In genomic region chr2:136407113-136407951, GRCh38 we compare ENCODE assay signal across 32 cellular contexts.
DNase-seq lines count a peak whose midpoint lies in the region; ATAC-seq, FAIRE-seq and TF ChIP-seq lines count a peak whose summit lies in the region.
"Had no signal": no experiment of that assay in that cellular context is flagged by ENCODE, and none has a peak within 500 bp of the region (broad histone marks: within the 10 kb centered on the region; RNA-seq: fewer than 3 reads in every experiment).

No MANE protein-coding gene starts in this region.

- H3K36me3 Mint-ChIP-seq in neural progenitor cell, result no peaks in the 10 kb centered on the region
- H3K36me3 Mint-ChIP-seq: activated naive CD8-positive, alpha-beta T cell; CD4-positive, alpha-beta memory T cell; naive B cell had no signal

- no peak overlapping the region for H3K27ac Mint-ChIP-seq in neural progenitor cell
- H3K27ac Mint-ChIP-seq: activated CD8-positive, alpha-beta T cell treated with anti-CD3 and anti-CD28 coated beads for 36 hours; activated naive CD8-positive, alpha-beta T cell; CD4-positive, alpha-beta memory T cell; H9; naive B cell; stimulated activated naive CD8-positive, alpha-beta T cell treated with anti-CD3 and anti-CD28 coated beads, Interleukin-15, amount 100 ng/mL, for 72 hours; T-helper 17 cell had no signal

- H3K9ac ChIP-seq in GM12878 (ENCODE audit: control insufficient read depth, insufficient read depth, low read length) (no peak overlapping the region), neural progenitor cell (no peak overlapping the region)

- TF ChIP-seq RAD21 in GM12878 (IDR thresholded peaks at IDR 0.05; ENCODE audit: insufficient read depth, low read depth, low read length), result no peak

- WGBS in GM12878 (ENCODE audit: insufficient coverage, insufficient replicate concordance, low lambda C conversion rate, missing lambda C conversion rate), result 8% methylated on average over 9 of the region's 9 CpGs

- H2AFZ ChIP-seq in GM12878 (ENCODE audit: control insufficient read depth, low read depth, low read length), result no peak overlapping the region
- peak overlapping the region; percentile 45 for H2AFZ ChIP-seq in neural progenitor cell (replicated peaks)

- CTCF ChIA-PET in GM12878 (lab: Yijun Ruan, JAX), result interaction anchor here (1.0 to 1.8 kb wide), 4 partner anchors 11 to 28 kb away, joined by 3 to 4 read pairs (median 4); no protein-coding TSS in a partner anchor

- peaks cover 3% of the 10 kb centered on the region for H3K4me1 Mint-ChIP-seq in neural progenitor cell
- H3K4me1 Mint-ChIP-seq: CD4-positive, alpha-beta memory T cell; T-helper 17 cell had no signal

- H4K20me1 ChIP-seq in GM12878 (ENCODE audit: control insufficient read depth, insufficient read depth) (no peaks in the 10 kb centered on the region), neural progenitor cell (ENCODE audit: low read depth) (no peaks in the 10 kb centered on the region)

- in situ Hi-C loops in GM12878 (cut with MboI), result no loop called here

- TF ChIP-seq POLR2A in GM12878 (IDR thresholded peaks at IDR 0.05; ENCODE audit: low read depth, low read length), result no peak

- no peak overlapping the region for H3K4me3 ChIP-seq in GM12878
- H3K4me3 ChIP-seq in neural progenitor cell, result no peak overlapping the region
- H3K4me3 ChIP-seq: skin epidermis, thyroid gland had no signal

- RAD21 ChIA-PET in GM12878 (lab: Charles Lee; ENCODE audit: unreplicated experiment), result interaction anchor here (0.5 to 1.9 kb wide), 4 partner anchors 11 to 582 kb away, joined by 3 to 6 read pairs (median 4); no protein-coding TSS in a partner anchor

- BruUV-seq in GM12878 (replicated peaks; lab: Mats Ljungman, UMichigan), result no TSS peak

- SMC1A ChIA-PET in GM12878 (lab: Charles Lee; ENCODE audit: uncharacterized antibody, unreplicated experiment), result interaction anchor here (1.1 to 1.6 kb wide), 2 partner anchors 17 to 24 kb away, joined by 4 to 7 read pairs; no protein-coding TSS in a partner anchor

- no peaks in the 10 kb centered on the region for H3K36me3 ChIP-seq in GM12878 (ENCODE audit: control insufficient read depth in 2 of 2, insufficient read depth in 2 of 2, low read length in 1 of 2)
- no peaks in the 10 kb centered on the region for H3K36me3 ChIP-seq in neural progenitor cell
- H3K36me3 ChIP-seq: thyroid gland had no signal

- H3K27me3 ChIP-seq in GM12878 (replicated peaks in 1 of 2; ENCODE audit: control insufficient read depth in 2 of 2, insufficient read depth in 2 of 2, low read length in 1 of 2), result peaks cover 2 to 9% of the 10 kb centered on the region in 2 experiments; a peak in 3 of 4 replicates
- H3K27me3 ChIP-seq in neural progenitor cell, result no peaks in the 10 kb centered on the region
- H3K27me3 ChIP-seq: thyroid gland had no signal

- ATAC-seq in GM12878 (peak; percentile 15), HG02623 (IDR thresholded peaks at IDR 0.05; ENCODE audit: unreplicated experiment) (no peak)
- ATAC-seq: left lobe of liver, SK-N-SH treated with all-trans-retinoic acid at 6 μM for 48 hours, T-helper 17 cell had no signal

- FAIRE-seq in GM12878 (lab: Jason Lieb, UNC), result no peak
- FAIRE-seq: endometrium had no signal

- no peaks in the 10 kb centered on the region for H3K9me3 Mint-ChIP-seq in neural progenitor cell
- H3K9me3 Mint-ChIP-seq: activated CD8-positive, alpha-beta T cell treated with anti-CD3 and anti-CD28 coated beads for 36 hours; CD4-positive, alpha-beta memory T cell; H9; naive B cell; stimulated activated naive CD8-positive, alpha-beta T cell treated with anti-CD3 and anti-CD28 coated beads, Interleukin-15, amount 100 ng/mL, for 72 hours had no signal

- H3K9me3 ChIP-seq in GM12878 (replicated peaks; ENCODE audit: control insufficient read depth, insufficient read depth, low read length), result no peaks in the 10 kb centered on the region
- H3K9me3 ChIP-seq in neural progenitor cell (ENCODE audit: low read depth), result no peaks in the 10 kb centered on the region
- H3K9me3 ChIP-seq: thyroid gland had no signal

- H3F3A ChIP-seq in neural progenitor cell (ENCODE audit: low read depth), result no peaks in the 10 kb centered on the region

- intact Hi-C loops in GM12878 (cut with micrococcal nuclease; ENCODE audit: unreplicated experiment), result no loop called here

- H3K27ac ChIP-seq in GM12878 (ENCODE audit: control insufficient read depth, insufficient read depth) (no peak overlapping the region), neural progenitor cell (no peak overlapping the region)
- H3K27ac ChIP-seq: thyroid gland had no signal

- H3K79me2 ChIP-seq in GM12878 (ENCODE audit: control insufficient read depth, insufficient read depth, low read length) (no peaks in the 10 kb centered on the region), neural progenitor cell (ENCODE audit: low read depth) (no peaks in the 10 kb centered on the region)

- H3K4me2 ChIP-seq in GM12878 (ENCODE audit: control insufficient read depth, insufficient read depth), result no peak overlapping the region
- H3K4me2 ChIP-seq in neural progenitor cell, result peak overlapping the region; percentile 18

- no peak overlapping the region for H3K4me3 Mint-ChIP-seq in neural progenitor cell
- H3K4me3 Mint-ChIP-seq: activated CD8-positive, alpha-beta T cell treated with anti-CD3 and anti-CD28 coated beads for 36 hours; activated naive CD8-positive, alpha-beta T cell; CD4-positive, alpha-beta memory T cell; H9; naive B cell; stimulated activated naive CD8-positive, alpha-beta T cell treated with anti-CD3 and anti-CD28 coated beads, Interleukin-15, amount 100 ng/mL, for 72 hours; T-helper 17 cell had no signal

- TF ChIP-seq EP300 in GM12878 (IDR thresholded peaks at IDR 0.05; ENCODE audit: borderline replicate concordance in 1 of 2, control insufficient read depth in 1 of 2, low read depth in 2 of 2, low read length in 2 of 2), result peak in 1 of 2 experiments; percentile 11; a peak in 1 of 4 replicates

- H3K27me3 Mint-ChIP-seq in neural progenitor cell (ENCODE audit: insufficient read depth, low read depth), result peaks cover 2% of the 10 kb centered on the region

- DNase-seq in NCI-H2107 treated with DMSO at 0.1 percent for 48 hours (lab: John Stamatoyannopoulos, UW; ENCODE audit: unreplicated experiment), result peak; percentile 34
- DNase-seq in NCI-H2107 (lab: John Stamatoyannopoulos, UW), result no peak
- peak; percentile 1 for DNase-seq in NCI-H1417 treated with DMSO at 0.1 percent for 48 hours (lab: John Stamatoyannopoulos, UW)
- no peak for DNase-seq in GM12878 (ENCODE audit: low read depth, low spot score)
- DNase-seq in neural progenitor cell (ENCODE audit: low spot score), result peak; percentile 26
- DNase-seq in ureter (ENCODE audit: low spot score), result no peak
- no peak for DNase-seq in central memory CD4-positive, alpha-beta T cell
- DNase-seq: 8988T; activated CD4-positive, CD25-positive, alpha-beta regulatory T cell treated with anti-CD3 and anti-CD28 coated beads, Interleukin-2, amount 50 U/mL, for 72 hours; anterior cingulate cortex; caudate nucleus; CD4-positive, alpha-beta memory T cell; dermis blood vessel endothelial cell; hippocampal formation; KBM-7; naive B cell; NCI-H1436; NCI-H2171 treated with DMSO at 0.1 percent for 48 hours; NCI-H774; occipital lobe; OCI-M1; T-helper 17 cell; thyroid gland had no signal

- H3K4me1 ChIP-seq in GM12878 (ENCODE audit: control insufficient read depth, insufficient read depth, low read length) (no peaks in the 10 kb centered on the region), neural progenitor cell (peaks cover 10% of the 10 kb centered on the region)
- H3K4me1 ChIP-seq: thyroid gland had no signal

- TF ChIP-seq CTCF in GM12878 (IDR thresholded peaks at IDR 0.05 in 2 of 3, conservative IDR thresholded peaks at IDR 0.05 in 1 of 3; ENCODE audit: control insufficient read depth in 2 of 3, extremely low read depth in 1 of 3, insufficient read depth in 1 of 3, low read depth in 3 of 3, low read length in 3 of 3) (no peak), neural progenitor cell (IDR thresholded peaks at IDR 0.05) (no peak)

- POLR2A ChIA-PET in GM12878 (lab: Charles Lee), result interaction anchor here (1.7 kb wide), 1 partner anchor 17 kb away, joined by 3 read pairs; no protein-coding TSS in a partner anchor

TF ChIP-seq in GM12878, 131 proteins besides CTCF, POLR2A, EP300 and RAD21:
- TF ChIP-seq ZNF207 (IDR thresholded peaks at IDR 0.05; ENCODE audit: borderline replicate concordance) (no peak), RELB (IDR thresholded peaks at IDR 0.05; ENCODE audit: low read depth) (0 out of 2 replicates have a peak, but pooled peaks have one; percentile 22), DPF2 (IDR thresholded peaks at IDR 0.05) (0 out of 2 replicates have a peak, but pooled peaks have one; percentile 18), EZH2 (IDR thresholded peaks at IDR 0.05; ENCODE audit: borderline replicate concordance, control insufficient read depth, low read depth, low read length) (no peak), MEF2B (IDR thresholded peaks at IDR 0.05; ENCODE audit: partially characterized antibody, poor library complexity, severe bottlenecking) (peak; percentile 44), PAX8 (IDR thresholded peaks at IDR 0.05) (no peak), MTA2 (IDR thresholded peaks at IDR 0.05; ENCODE audit: low read depth) (peak; percentile 81), IKZF2 (IDR thresholded peaks at IDR 0.05) (peak in 1 of 2 experiments; percentile 50), IKZF1 (conservative IDR thresholded peaks at IDR 0.05) (peak; percentile 53), BHLHE40 (IDR thresholded peaks at IDR 0.05; ENCODE audit: borderline replicate concordance in 1 of 2, low read depth in 2 of 2, low read length in 1 of 2) (0 out of 4 replicates have a peak, but pooled peaks of 1 of the 2 experiments have one; percentile 3)

Comparison
In these comparisons a context has a peak if more than half of its experiments do, and no peak if none do; other contexts are left out.
1. DNase-seq: peak in NCI-H2107 treated with DMSO at 0.1 percent for 48 hours (single experiment), NCI-H1417 treated with DMSO at 0.1 percent for 48 hours (single experiment) and neural progenitor cell (single experiment); none in NCI-H2107 (single experiment), GM12878 (single experiment), ureter (single experiment) and central memory CD4-positive, alpha-beta T cell (single experiment).